ENCODE assay signal across 1 cellular context in the genomic region with DNA sequence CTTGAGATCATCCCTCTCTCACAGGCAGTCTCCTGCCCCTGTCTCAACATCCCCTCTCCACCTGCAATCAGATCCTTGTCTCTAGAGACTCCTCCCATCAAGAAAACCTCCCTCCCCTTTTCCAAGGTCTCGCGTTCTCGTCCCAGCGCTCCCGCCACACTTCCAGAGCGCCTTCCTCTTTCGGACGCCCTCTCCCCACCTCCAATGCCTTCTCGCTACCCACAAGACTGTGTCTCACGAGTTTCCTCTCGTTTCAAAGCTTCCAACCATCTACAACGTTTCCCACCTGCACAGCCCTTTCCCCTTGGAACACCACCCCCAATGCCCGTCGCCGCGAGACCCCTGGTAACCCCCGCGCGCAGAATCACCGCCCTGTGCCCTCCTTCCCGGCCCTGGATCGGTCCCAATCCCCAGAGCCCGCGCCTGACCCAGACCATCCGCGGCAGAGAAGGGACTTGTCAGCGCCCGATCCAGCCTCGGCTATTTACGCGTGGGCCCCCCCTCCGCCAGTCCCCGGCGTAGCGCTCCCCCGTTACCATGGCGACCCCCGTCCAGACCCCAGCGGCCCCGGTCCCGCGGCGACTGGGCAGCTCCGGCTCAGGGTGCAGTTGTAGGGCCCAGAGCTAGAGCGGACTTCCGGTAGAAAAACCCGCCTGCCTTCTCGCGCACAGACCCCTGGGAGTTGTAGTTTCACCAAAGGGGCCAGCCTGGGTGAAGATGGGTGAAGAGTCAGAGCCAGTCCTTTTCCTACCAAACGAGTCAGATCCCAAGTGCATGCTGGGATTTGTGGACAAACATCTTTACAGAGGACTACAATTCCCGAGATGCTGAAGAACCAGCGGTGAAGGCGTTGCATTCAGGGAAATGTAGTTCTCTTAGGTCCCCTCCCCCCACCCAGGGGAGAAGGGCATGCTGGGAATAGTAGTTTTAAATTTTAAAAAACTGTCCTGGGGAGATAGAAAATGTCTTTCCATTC.
TF ChIP-seq lines count a peak whose summit lies in the region.

A gene (minus strand): TSS at position 619 of the 976 bp plus-strand sequence. CDS start 80 bp downstream, at position 539.

TF ChIP-seq in K562, 482 proteins besides CTCF, POLR2A, EP300 and RAD21 (continued from another document and continues in another):
- TF ChIP-seq, protein P1, sequence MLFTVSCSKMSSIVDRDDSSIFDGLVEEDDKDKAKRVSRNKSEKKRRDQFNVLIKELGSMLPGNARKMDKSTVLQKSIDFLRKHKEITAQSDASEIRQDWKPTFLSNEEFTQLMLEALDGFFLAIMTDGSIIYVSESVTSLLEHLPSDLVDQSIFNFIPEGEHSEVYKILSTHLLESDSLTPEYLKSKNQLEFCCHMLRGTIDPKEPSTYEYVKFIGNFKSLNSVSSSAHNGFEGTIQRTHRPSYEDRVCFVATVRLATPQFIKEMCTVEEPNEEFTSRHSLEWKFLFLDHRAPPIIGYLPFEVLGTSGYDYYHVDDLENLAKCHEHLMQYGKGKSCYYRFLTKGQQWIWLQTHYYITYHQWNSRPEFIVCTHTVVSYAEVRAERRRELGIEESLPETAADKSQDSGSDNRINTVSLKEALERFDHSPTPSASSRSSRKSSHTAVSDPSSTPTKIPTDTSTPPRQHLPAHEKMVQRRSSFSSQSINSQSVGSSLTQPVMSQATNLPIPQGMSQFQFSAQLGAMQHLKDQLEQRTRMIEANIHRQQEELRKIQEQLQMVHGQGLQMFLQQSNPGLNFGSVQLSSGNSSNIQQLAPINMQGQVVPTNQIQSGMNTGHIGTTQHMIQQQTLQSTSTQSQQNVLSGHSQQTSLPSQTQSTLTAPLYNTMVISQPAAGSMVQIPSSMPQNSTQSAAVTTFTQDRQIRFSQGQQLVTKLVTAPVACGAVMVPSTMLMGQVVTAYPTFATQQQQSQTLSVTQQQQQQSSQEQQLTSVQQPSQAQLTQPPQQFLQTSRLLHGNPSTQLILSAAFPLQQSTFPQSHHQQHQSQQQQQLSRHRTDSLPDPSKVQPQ (CRISPR knock-in tag; IDR thresholded peaks at IDR 0.05; ENCODE audit: borderline replicate concordance) = no peak
- TF ChIP-seq, protein P2, sequence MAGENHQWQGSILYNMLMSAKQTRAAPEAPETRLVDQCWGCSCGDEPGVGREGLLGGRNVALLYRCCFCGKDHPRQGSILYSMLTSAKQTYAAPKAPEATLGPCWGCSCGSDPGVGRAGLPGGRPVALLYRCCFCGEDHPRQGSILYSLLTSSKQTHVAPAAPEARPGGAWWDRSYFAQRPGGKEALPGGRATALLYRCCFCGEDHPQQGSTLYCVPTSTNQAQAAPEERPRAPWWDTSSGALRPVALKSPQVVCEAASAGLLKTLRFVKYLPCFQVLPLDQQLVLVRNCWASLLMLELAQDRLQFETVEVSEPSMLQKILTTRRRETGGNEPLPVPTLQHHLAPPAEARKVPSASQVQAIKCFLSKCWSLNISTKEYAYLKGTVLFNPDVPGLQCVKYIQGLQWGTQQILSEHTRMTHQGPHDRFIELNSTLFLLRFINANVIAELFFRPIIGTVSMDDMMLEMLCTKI (IDR thresholded peaks at IDR 0.05; ENCODE audit: partially characterized antibody) = no peak
- TF ChIP-seq, protein P3, sequence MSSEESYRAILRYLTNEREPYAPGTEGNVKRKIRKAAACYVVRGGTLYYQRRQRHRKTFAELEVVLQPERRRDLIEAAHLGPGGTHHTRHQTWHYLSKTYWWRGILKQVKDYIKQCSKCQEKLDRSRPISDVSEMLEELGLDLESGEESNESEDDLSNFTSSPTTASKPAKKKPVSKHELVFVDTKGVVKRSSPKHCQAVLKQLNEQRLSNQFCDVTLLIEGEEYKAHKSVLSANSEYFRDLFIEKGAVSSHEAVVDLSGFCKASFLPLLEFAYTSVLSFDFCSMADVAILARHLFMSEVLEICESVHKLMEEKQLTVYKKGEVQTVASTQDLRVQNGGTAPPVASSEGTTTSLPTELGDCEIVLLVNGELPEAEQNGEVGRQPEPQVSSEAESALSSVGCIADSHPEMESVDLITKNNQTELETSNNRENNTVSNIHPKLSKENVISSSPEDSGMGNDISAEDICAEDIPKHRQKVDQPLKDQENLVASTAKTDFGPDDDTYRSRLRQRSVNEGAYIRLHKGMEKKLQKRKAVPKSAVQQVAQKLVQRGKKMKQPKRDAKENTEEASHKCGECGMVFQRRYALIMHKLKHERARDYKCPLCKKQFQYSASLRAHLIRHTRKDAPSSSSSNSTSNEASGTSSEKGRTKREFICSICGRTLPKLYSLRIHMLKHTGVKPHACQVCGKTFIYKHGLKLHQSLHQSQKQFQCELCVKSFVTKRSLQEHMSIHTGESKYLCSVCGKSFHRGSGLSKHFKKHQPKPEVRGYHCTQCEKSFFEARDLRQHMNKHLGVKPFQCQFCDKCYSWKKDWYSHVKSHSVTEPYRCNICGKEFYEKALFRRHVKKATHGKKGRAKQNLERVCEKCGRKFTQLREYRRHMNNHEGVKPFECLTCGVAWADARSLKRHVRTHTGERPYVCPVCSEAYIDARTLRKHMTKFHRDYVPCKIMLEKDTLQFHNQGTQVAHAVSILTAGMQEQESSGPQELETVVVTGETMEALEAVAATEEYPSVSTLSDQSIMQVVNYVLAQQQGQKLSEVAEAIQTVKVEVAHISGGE (CRISPR knock-in tag; IDR thresholded peaks at IDR 0.05) = peak in 2 of 3 experiments; percentile 42 to 95; a peak in 2 of 6 replicates
- TF ChIP-seq TAF9B (IDR thresholded peaks at IDR 0.05; ENCODE audit: partially characterized antibody) (no peak), ZNF197 (CRISPR knock-in tag; IDR thresholded peaks at IDR 0.05; ENCODE audit: low read depth) (peak; percentile 99), TFAM (CRISPR knock-in tag; conservative IDR thresholded peaks at IDR 0.05) (no peak), CHD4 (IDR thresholded peaks at IDR 0.05; ENCODE audit: insufficient read depth, insufficient replicate concordance, low read depth, low read length, poor library complexity, severe bottlenecking) (no peak), POLR2AphosphoS2 (IDR thresholded peaks at IDR 0.05; ENCODE audit: low read length) (no peak), ESRRA (IDR thresholded peaks at IDR 0.05; ENCODE audit: borderline replicate concordance, low read depth) (0 out of 2 replicates have a peak, but pooled peaks have one; percentile 43), SP2 (IDR thresholded peaks at IDR 0.05; ENCODE audit: extremely low read depth, low read depth, low read length, poor library complexity, severe bottlenecking) (peak; percentile 20), RB1 (IDR thresholded peaks at IDR 0.05; ENCODE audit: low read depth) (no peak), KLF1 (tag; IDR thresholded peaks at IDR 0.05) (no peak), ZNF253 (CRISPR knock-in tag; conservative IDR thresholded peaks at IDR 0.05) (no peak), RFX7 (CRISPR knock-in tag; IDR thresholded peaks at IDR 0.05) (no peak), DPF2 (IDR thresholded peaks at IDR 0.05) (no peak), RBM39 (optimal IDR thresholded peaks at IDR 0.05; ENCODE audit: low read depth, low read length) (no peak), XRCC4 (IDR thresholded peaks at IDR 0.05; ENCODE audit: extremely low read depth, insufficient read depth, insufficient read length) (no peak), KDM4B (IDR thresholded peaks at IDR 0.05; ENCODE audit: borderline replicate concordance in 2 of 2, low read depth in 1 of 2) (no peak; a peak in 1 of 4 replicates), POLR3G (IDR thresholded peaks at IDR 0.05; ENCODE audit: extremely low read depth, insufficient read length, insufficient replicate concordance) (no peak), POLR2B (IDR thresholded peaks at IDR 0.05; ENCODE audit: low read depth, partially characterized antibody) (peak; percentile 80), ZNF3 (CRISPR knock-in tag; IDR thresholded peaks at IDR 0.05) (no peak), E2F3 (CRISPR knock-in tag; IDR thresholded peaks at IDR 0.05) (no peak), SMAD4 (CRISPR knock-in tag; conservative IDR thresholded peaks at IDR 0.05) (0 out of 2 replicates have a peak, but pooled peaks have one; percentile 20), ZNF589 (CRISPR knock-in tag; IDR thresholded peaks at IDR 0.05; ENCODE audit: low read depth) (peak; percentile 98), PPARD (CRISPR knock-in tag; IDR thresholded peaks at IDR 0.05) (no peak), ZNF23 (CRISPR knock-in tag; IDR thresholded peaks at IDR 0.05) (no peak)
- TF ChIP-seq, protein P4, sequence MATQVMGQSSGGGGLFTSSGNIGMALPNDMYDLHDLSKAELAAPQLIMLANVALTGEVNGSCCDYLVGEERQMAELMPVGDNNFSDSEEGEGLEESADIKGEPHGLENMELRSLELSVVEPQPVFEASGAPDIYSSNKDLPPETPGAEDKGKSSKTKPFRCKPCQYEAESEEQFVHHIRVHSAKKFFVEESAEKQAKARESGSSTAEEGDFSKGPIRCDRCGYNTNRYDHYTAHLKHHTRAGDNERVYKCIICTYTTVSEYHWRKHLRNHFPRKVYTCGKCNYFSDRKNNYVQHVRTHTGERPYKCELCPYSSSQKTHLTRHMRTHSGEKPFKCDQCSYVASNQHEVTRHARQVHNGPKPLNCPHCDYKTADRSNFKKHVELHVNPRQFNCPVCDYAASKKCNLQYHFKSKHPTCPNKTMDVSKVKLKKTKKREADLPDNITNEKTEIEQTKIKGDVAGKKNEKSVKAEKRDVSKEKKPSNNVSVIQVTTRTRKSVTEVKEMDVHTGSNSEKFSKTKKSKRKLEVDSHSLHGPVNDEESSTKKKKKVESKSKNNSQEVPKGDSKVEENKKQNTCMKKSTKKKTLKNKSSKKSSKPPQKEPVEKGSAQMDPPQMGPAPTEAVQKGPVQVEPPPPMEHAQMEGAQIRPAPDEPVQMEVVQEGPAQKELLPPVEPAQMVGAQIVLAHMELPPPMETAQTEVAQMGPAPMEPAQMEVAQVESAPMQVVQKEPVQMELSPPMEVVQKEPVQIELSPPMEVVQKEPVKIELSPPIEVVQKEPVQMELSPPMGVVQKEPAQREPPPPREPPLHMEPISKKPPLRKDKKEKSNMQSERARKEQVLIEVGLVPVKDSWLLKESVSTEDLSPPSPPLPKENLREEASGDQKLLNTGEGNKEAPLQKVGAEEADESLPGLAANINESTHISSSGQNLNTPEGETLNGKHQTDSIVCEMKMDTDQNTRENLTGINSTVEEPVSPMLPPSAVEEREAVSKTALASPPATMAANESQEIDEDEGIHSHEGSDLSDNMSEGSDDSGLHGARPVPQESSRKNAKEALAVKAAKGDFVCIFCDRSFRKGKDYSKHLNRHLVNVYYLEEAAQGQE (CRISPR knock-in tag; IDR thresholded peaks at IDR 0.05; ENCODE audit: low read depth) = peak; percentile 15; the same call in 1 of the 2 replicates
- TF ChIP-seq, protein P5, sequence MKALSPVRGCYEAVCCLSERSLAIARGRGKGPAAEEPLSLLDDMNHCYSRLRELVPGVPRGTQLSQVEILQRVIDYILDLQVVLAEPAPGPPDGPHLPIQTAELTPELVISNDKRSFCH (CRISPR knock-in tag; IDR thresholded peaks at IDR 0.05) = no peak
- TF ChIP-seq, protein P5 (tag; IDR thresholded peaks at IDR 0.05) = peak; percentile 84
- TF ChIP-seq, protein P6, sequence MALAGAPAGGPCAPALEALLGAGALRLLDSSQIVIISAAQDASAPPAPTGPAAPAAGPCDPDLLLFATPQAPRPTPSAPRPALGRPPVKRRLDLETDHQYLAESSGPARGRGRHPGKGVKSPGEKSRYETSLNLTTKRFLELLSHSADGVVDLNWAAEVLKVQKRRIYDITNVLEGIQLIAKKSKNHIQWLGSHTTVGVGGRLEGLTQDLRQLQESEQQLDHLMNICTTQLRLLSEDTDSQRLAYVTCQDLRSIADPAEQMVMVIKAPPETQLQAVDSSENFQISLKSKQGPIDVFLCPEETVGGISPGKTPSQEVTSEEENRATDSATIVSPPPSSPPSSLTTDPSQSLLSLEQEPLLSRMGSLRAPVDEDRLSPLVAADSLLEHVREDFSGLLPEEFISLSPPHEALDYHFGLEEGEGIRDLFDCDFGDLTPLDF (CRISPR knock-in tag; IDR thresholded peaks at IDR 0.05) = peak; percentile 72; the same call in 1 of the 2 replicates
- TF ChIP-seq, protein P7, sequence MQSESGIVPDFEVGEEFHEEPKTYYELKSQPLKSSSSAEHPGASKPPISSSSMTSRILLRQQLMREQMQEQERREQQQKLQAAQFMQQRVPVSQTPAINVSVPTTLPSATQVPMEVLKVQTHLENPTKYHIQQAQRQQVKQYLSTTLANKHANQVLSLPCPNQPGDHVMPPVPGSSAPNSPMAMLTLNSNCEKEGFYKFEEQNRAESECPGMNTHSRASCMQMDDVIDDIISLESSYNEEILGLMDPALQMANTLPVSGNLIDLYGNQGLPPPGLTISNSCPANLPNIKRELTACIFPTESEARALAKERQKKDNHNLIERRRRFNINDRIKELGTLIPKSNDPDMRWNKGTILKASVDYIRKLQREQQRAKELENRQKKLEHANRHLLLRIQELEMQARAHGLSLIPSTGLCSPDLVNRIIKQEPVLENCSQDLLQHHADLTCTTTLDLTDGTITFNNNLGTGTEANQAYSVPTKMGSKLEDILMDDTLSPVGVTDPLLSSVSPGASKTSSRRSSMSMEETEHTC (IDR thresholded peaks at IDR 0.05) = no peak
- TF ChIP-seq, protein P8, sequence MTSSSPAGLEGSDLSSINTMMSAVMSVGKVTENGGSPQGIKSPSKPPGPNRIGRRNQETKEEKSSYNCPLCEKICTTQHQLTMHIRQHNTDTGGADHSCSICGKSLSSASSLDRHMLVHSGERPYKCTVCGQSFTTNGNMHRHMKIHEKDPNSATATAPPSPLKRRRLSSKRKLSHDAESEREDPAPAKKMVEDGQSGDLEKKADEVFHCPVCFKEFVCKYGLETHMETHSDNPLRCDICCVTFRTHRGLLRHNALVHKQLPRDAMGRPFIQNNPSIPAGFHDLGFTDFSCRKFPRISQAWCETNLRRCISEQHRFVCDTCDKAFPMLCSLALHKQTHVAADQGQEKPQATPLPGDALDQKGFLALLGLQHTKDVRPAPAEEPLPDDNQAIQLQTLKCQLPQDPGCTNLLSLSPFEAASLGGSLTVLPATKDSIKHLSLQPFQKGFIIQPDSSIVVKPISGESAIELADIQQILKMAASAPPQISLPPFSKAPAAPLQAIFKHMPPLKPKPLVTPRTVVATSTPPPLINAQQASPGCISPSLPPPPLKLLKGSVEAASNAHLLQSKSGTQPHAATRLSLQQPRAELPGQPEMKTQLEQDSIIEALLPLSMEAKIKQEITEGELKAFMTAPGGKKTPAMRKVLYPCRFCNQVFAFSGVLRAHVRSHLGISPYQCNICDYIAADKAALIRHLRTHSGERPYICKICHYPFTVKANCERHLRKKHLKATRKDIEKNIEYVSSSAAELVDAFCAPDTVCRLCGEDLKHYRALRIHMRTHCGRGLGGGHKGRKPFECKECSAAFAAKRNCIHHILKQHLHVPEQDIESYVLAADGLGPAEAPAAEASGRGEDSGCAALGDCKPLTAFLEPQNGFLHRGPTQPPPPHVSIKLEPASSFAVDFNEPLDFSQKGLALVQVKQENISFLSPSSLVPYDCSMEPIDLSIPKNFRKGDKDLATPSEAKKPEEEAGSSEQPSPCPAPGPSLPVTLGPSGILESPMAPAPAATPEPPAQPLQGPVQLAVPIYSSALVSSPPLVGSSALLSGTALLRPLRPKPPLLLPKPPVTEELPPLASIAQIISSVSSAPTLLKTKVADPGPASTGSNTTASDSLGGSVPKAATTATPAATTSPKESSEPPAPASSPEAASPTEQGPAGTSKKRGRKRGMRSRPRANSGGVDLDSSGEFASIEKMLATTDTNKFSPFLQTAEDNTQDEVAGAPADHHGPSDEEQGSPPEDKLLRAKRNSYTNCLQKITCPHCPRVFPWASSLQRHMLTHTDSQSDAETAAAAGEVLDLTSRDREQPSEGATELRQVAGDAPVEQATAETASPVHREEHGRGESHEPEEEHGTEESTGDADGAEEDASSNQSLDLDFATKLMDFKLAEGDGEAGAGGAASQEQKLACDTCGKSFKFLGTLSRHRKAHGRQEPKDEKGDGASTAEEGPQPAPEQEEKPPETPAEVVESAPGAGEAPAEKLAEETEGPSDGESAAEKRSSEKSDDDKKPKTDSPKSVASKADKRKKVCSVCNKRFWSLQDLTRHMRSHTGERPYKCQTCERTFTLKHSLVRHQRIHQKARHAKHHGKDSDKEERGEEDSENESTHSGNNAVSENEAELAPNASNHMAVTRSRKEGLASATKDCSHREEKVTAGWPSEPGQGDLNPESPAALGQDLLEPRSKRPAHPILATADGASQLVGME (CRISPR knock-in tag; IDR thresholded peaks at IDR 0.05) = no peak
